In genomic region chr2:173750831-173751230, GRCh38 we compare ENCODE assay signal across 26 cellular contexts.
DNase-seq lines count a peak whose midpoint lies in the region; ATAC-seq and TF ChIP-seq lines count a peak whose summit lies in the region.
"Had no signal": no experiment of that assay in that cellular context is flagged by ENCODE, and none has a peak within 500 bp of the region (broad histone marks: within the 10 kb centered on the region; RNA-seq: fewer than 3 reads in every experiment).

No MANE protein-coding gene starts in this region.

- no peaks in the 10 kb centered on the region for H3K9me3 ChIP-seq in HEK293 (ENCODE audit: control insufficient read depth, insufficient read depth, low read depth, low read length)
- no peaks in the 10 kb centered on the region for H3K9me3 ChIP-seq in Panc1 (ENCODE audit: control insufficient read depth, insufficient read depth, low read depth, low read length)
- no peaks in the 10 kb centered on the region for H3K9me3 ChIP-seq in iPS-20b (ENCODE audit: insufficient read depth, low read depth, low read length)
- no peaks in the 10 kb centered on the region for H3K9me3 ChIP-seq in smooth muscle cell (replicated peaks; ENCODE audit: low read depth)
- H3K9me3 ChIP-seq: heart right ventricle, ovary, Peyer's patch, stomach, vagina had no signal

- ATAC-seq in Panc1: peak; percentile 43; the same call in 1 of the 2 replicates
- ATAC-seq in HG03095 (IDR thresholded peaks at IDR 0.05; ENCODE audit: unreplicated experiment): no peak
- ATAC-seq: activated CD4-positive, CD25-positive, alpha-beta regulatory T cell treated with anti-CD3 and anti-CD28 coated beads, Interleukin-2, amount 50 U/mL, for 24 hours; activated naive CD8-positive, alpha-beta T cell treated with anti-CD3 and anti-CD28 coated beads, Interleukin-2, amount 50 U/mL, for 24 hours; activated T-cell treated with anti-CD3 and anti-CD28 coated beads, Interleukin-2, amount 50 U/mL, for 72 hours had no signal

- no peaks in the 10 kb centered on the region for H3K4me1 ChIP-seq in HEK293 (ENCODE audit: control insufficient read depth, insufficient read depth, low read length)
- peaks cover 4% of the 10 kb centered on the region; the same call in 1 of the 2 replicates for H3K4me1 ChIP-seq in Panc1 (ENCODE audit: control insufficient read depth, insufficient read depth, low read length)
- peaks cover 29% of the 10 kb centered on the region for H3K4me1 ChIP-seq in iPS-20b (ENCODE audit: insufficient read depth, low read length)
- peaks cover 19% of the 10 kb centered on the region for H3K4me1 ChIP-seq in smooth muscle cell (ENCODE audit: low read depth)
- H3K4me1 ChIP-seq: Peyer's patch had no signal

- H2AFZ ChIP-seq in smooth muscle cell (ENCODE audit: low read depth): peak overlapping the region; percentile 80

- WGBS in smooth muscle cell (ENCODE audit: low lambda C conversion rate): 76% methylated on average over 3 of the region's 4 CpGs

- H3K4me3 ChIP-seq in HEK293 (ENCODE audit: low read depth, low read length) (no peak overlapping the region), Panc1 (ENCODE audit: low read depth in 2 of 2, low read length in 2 of 2) (no peak overlapping the region), iPS-20b (ENCODE audit: low read length) (no peak overlapping the region; the same call in 1 of the 2 replicates), smooth muscle cell (no peak overlapping the region)
- H3K4me3 ChIP-seq: heart right ventricle, ovary, Peyer's patch, stomach, vagina had no signal

- no TSS peak for BruUV-seq in Panc1 (replicated peaks; lab: Mats Ljungman, UMichigan)

- H3K4me2 ChIP-seq in smooth muscle cell: no peak overlapping the region

- POLR2A ChIA-PET in HEK293 (lab: Yijun Ruan, JAX) (interaction anchor here (0.6 kb wide), 1 partner anchor 213 kb away, joined by 6 read pairs; no protein-coding TSS in a partner anchor), Panc1 (lab: Charles Lee) (no interaction called here)

- H3K36me3 ChIP-seq in HEK293 (ENCODE audit: control insufficient read depth in 2 of 2, insufficient read depth in 1 of 2, low read length in 2 of 2) (no peaks in the 10 kb centered on the region), Panc1 (ENCODE audit: control insufficient read depth, insufficient read depth, low read length) (no peaks in the 10 kb centered on the region), iPS-20b (ENCODE audit: insufficient read depth, low read depth, low read length) (no peaks in the 10 kb centered on the region), smooth muscle cell (ENCODE audit: low read depth) (no peaks in the 10 kb centered on the region)
- H3K36me3 ChIP-seq: heart right ventricle, ovary, Peyer's patch, stomach, vagina had no signal

- in situ Hi-C loops in Panc1 (cut with HindIII; ENCODE audit: low pct_unique_long_range_greater_than_20kb, low sequenced_read_pairs): no loop called here

- H3K79me2 ChIP-seq in smooth muscle cell (ENCODE audit: low read depth): no peaks in the 10 kb centered on the region

- no peaks in the 10 kb centered on the region for H3K27me3 ChIP-seq in Panc1 (ENCODE audit: control insufficient read depth, insufficient read depth, low read length)
- no peaks in the 10 kb centered on the region for H3K27me3 ChIP-seq in iPS-20b (ENCODE audit: insufficient read depth, low read length)
- H3K27me3 ChIP-seq in smooth muscle cell (ENCODE audit: low read depth): no peaks in the 10 kb centered on the region
- H3K27me3 ChIP-seq: ovary, Peyer's patch, stomach, vagina had no signal

- no peak for DNase-seq in Panc1 (ENCODE audit: low read depth, low spot score)
- DNase-seq in smooth muscle cell (lab: John Stamatoyannopoulos, UW; ENCODE audit: unreplicated experiment): no peak
- DNase-seq in NCI-H446 treated with DMSO at 0.1 percent for 48 hours (lab: John Stamatoyannopoulos, UW): no peak
- DNase-seq in ecto neural progenitor cell (ENCODE audit: low spot score): no peak
- DNase-seq: activated CD4-positive, alpha-beta memory T cell treated with anti-CD3 and anti-CD28 coated beads for 36 hours; activated naive CD8-positive, alpha-beta T cell treated with anti-CD3 and anti-CD28 coated beads, Interleukin-2, amount 50 U/mL, for 24 hours; activated T-cell treated with anti-CD3 and anti-CD28 coated beads, Interleukin-2, amount 50 U/mL, for 72 hours; CD8-positive, alpha-beta memory T cell; DMS 273 treated with DMSO at 0.1 percent for 48 hours; dorsolateral prefrontal cortex; midbrain; natural killer cell; NCI-H1105 treated with DMSO at 0.1 percent for 48 hours; NCI-H1930; Peyer's patch; SHP77; stimulated activated CD4-positive, alpha-beta T cell treated with anti-CD3 and anti-CD28 coated beads, Interleukin-2, amount 100 ng/mL, for 24 hours; stomach; T-helper 2 cell had no signal

- no peak for TF ChIP-seq CTCF in HEK293 (tag by site-specific recombination; IDR thresholded peaks at IDR 0.05)
- TF ChIP-seq CTCF in Panc1 (IDR thresholded peaks at IDR 0.05): no peak
- no peak for TF ChIP-seq CTCF in smooth muscle cell (IDR thresholded peaks at IDR 0.05; ENCODE audit: borderline replicate concordance, insufficient read depth, poor library complexity, severe bottlenecking)

- CTCF ChIA-PET in HEK293 (lab: Yijun Ruan, JAX) (interaction anchor here (0.7 kb wide), 1 partner anchor 336 kb away, joined by 4 read pairs; no protein-coding TSS in a partner anchor), Panc1 (lab: Charles Lee) (no interaction called here)

- H3K27ac ChIP-seq in HEK293 (ENCODE audit: extremely low read depth, low read depth, low read length): no peak overlapping the region
- no peak overlapping the region for H3K27ac ChIP-seq in Panc1 (ENCODE audit: low read length)
- no peak overlapping the region for H3K27ac ChIP-seq in iPS-20b (ENCODE audit: low read length)
- no peak overlapping the region for H3K27ac ChIP-seq in smooth muscle cell (ENCODE audit: low read depth)
- H3K27ac ChIP-seq: dorsolateral prefrontal cortex, heart right ventricle, ovary, Peyer's patch, stomach, vagina had no signal

- H3F3A ChIP-seq in smooth muscle cell (ENCODE audit: low read depth): no peaks in the 10 kb centered on the region

- H3K9ac ChIP-seq in iPS-20b (ENCODE audit: low read depth, low read length): peak overlapping the region; percentile 37
- no peak overlapping the region for H3K9ac ChIP-seq in smooth muscle cell (ENCODE audit: low read depth)

- H4K20me1 ChIP-seq in smooth muscle cell (ENCODE audit: low read depth): no peaks in the 10 kb centered on the region

- intact Hi-C loops in Panc1 (cut with micrococcal nuclease; ENCODE audit: unreplicated experiment): loop anchor here (5.0 kb wide), 1 partner anchor 179 kb away; no protein-coding TSS in a partner anchor

TF ChIP-seq in HEK293, 187 proteins besides CTCF, POLR2A, EP300 and RAD21:
- no peak for TF ChIP-seq ZNF830 (tag by site-specific recombination; IDR thresholded peaks at IDR 0.05; ENCODE audit: low read depth)
- TF ChIP-seq REST (tag by site-specific recombination; IDR thresholded peaks at IDR 0.05): no peak
- TF ChIP-seq ZNF2 (tag by site-specific recombination; IDR thresholded peaks at IDR 0.05): no peak
- no peak for TF ChIP-seq ZNF114 (tag by site-specific recombination; IDR thresholded peaks at IDR 0.05)
- no peak for TF ChIP-seq BCL6B (tag by site-specific recombination; IDR thresholded peaks at IDR 0.05)
- peak; percentile 84 for TF ChIP-seq PRDM1 (tag by site-specific recombination; IDR thresholded peaks at IDR 0.05)
- TF ChIP-seq ZNF18 (tag by site-specific recombination; IDR thresholded peaks at IDR 0.05): peak; percentile 92; the same call in 1 of the 2 replicates
TF ChIP-seq in HEK293: peak in this region for 2.
